ENCODE assay signal across 8 cellular contexts in genomic region chr10:121975295-121976086, GRCh38. TPM values are rescaled to one million over a fixed set of nuclear protein-coding genes. Genes with fewer than 3 reads are reported as not detected.
DNase-seq lines count a peak whose midpoint lies in the region; ATAC-seq and TF ChIP-seq lines count a peak whose summit lies in the region.

No MANE protein-coding gene starts in this region.

- peaks cover 13 to 28% (median 20%) of the 10 kb centered on the region in 3 donors for H3K4me1 Mint-ChIP-seq in naive B cell

- no peaks in the 10 kb centered on the region for H3K27me3 Mint-ChIP-seq in naive B cell

- H3K4me3 Mint-ChIP-seq in naive B cell, result peak overlapping the region; percentile 58 to 89 (median 74)

- DNase-seq in NCI-H1105 treated with DMSO at 0.1 percent for 48 hours (lab: John Stamatoyannopoulos, UW), result peak; percentile 65
- DNase-seq in NCI-H1105 (lab: John Stamatoyannopoulos, UW), result no peak
- peak; percentile 28 to 37 for DNase-seq in Kasumi-1 (lab: John Stamatoyannopoulos, UW)
- DNase-seq in coronary artery (ENCODE audit: low spot score), result no peak
- no peak for DNase-seq in naive B cell
- DNase-seq in stimulated activated CD4-positive, alpha-beta T cell treated with anti-CD3 and anti-CD28 coated beads, Interleukin-2, amount 100 ng/mL, for 24 hours, result no peak
- no peak for DNase-seq in COLO668 (lab: John Stamatoyannopoulos, UW; ENCODE audit: unreplicated experiment)

- H3K27ac Mint-ChIP-seq in naive B cell, result peak overlapping the region in 4 of 6 donors; percentile 22 to 73 (median 48)

- TF ChIP-seq CTCF in coronary artery (IDR thresholded peaks at IDR 0.05), result peak; percentile 57

- H3K9me3 Mint-ChIP-seq in naive B cell, result peaks cover 0 to 3% (median 0%) of the 10 kb centered on the region in 7 donors

- H3K4me3 ChIP-seq in coronary artery, result peak overlapping the region; percentile 85

- peak overlapping the region; percentile 91 to 95 for H3K27ac ChIP-seq in coronary artery

- ATAC-seq in naive B cell (ENCODE audit: low read depth in 2 of 2) (no peak), HG02798 (IDR thresholded peaks at IDR 0.05; ENCODE audit: poor library complexity, unreplicated experiment) (no peak)

- peaks cover 0 to 6% of the 10 kb centered on the region in 2 donors for H3K36me3 Mint-ChIP-seq in naive B cell

RNA-seq across cellular contexts. Expression of gene NSMCE4A, which starts 0.5 kb away (rescaled TPM):
- polyA plus RNA-seq in naive B cell (ENCODE audit: low read depth in 6 of 6), result 10 to 100 TPM; 58.6 to 77.1 (median 67.5) TPM

RNA-seq across cellular contexts. Expression of gene TACC2, which starts 13.5 kb away (rescaled TPM):
- not detected for polyA plus RNA-seq in naive B cell (ENCODE audit: low read depth in 6 of 6)

RNA-seq across cellular contexts. Expression of gene ATE1, which starts 47.7 kb away (rescaled TPM):
- 10 to 100 TPM; 26.2 to 31.3 (median 30.8) TPM for polyA plus RNA-seq in naive B cell (ENCODE audit: low read depth in 6 of 6)

Comparison
In these comparisons a context has a peak if more than half of its experiments do, and no peak if none do; other contexts are left out.
1. DNase-seq: peak in NCI-H1105 treated with DMSO at 0.1 percent for 48 hours (single experiment) and Kasumi-1 (2 of 2); none in NCI-H1105 (single experiment), coronary artery (single experiment), naive B cell (single experiment), stimulated activated CD4-positive, alpha-beta T cell treated with anti-CD3 and anti-CD28 coated beads, Interleukin-2, amount 100 ng/mL, for 24 hours (0 of 2) and COLO668 (single experiment).